In genomic region chr4:20520901-20521300, GRCh38 we compare ENCODE assay signal across 14 cellular contexts.
DNase-seq lines count a peak whose midpoint lies in the region; ATAC-seq, FAIRE-seq and TF ChIP-seq lines count a peak whose summit lies in the region.
"Had no signal": no experiment of that assay in that cellular context is flagged by ENCODE, and none has a peak within 500 bp of the region (broad histone marks: within the 10 kb centered on the region; RNA-seq: fewer than 3 reads in every experiment).

No MANE protein-coding gene starts in this region.

- dilution Hi-C loops in mammary epithelial cell (cut with HindIII; ENCODE audit: low sequenced_read_pairs), result no loop called here

- FAIRE-seq in HTR-8/SVneo (lab: Jason Lieb, UNC) (peak; percentile 87), frontal cortex (lab: Jason Lieb, UNC) (no peak)

- DNase-seq in ACHN, result peak; percentile 79
- DNase-seq in HTR-8/SVneo (ENCODE audit: insufficient read length, low spot score), result peak; percentile 54
- DNase-seq in mammary epithelial cell, result peak; percentile 51
- peak; percentile 67 for DNase-seq in iris pigment epithelial cell (ENCODE audit: low read depth)
- no peak for DNase-seq in DMS153 (lab: John Stamatoyannopoulos, UW)
- DNase-seq in frontal cortex (ENCODE audit: low spot score in 2 of 2), result no peak
- no peak for DNase-seq in MG63
- DNase-seq: activated T-cell treated with anti-CD3 and anti-CD28 coated beads, Interleukin-2, amount 50 U/mL, for 4 hours; amygdala; lower lobe of right lung; stimulated activated CD4-positive, alpha-beta T cell treated with anti-CD3 and anti-CD28 coated beads, Interleukin-12 subunit alpha, Interleukin-12 subunit beta, amount 100 ng/mL, for 4 hours; upper lobe of right lung had no signal

- no peak overlapping the region for H3K9ac ChIP-seq in mammary epithelial cell (ENCODE audit: insufficient read depth, low read length)

- H3K36me3 ChIP-seq in mammary epithelial cell (ENCODE audit: insufficient read depth, low read length), result no peaks in the 10 kb centered on the region
- H3K36me3 ChIP-seq in MG63, result no peaks in the 10 kb centered on the region
- H3K36me3 ChIP-seq: neutrophil had no signal

- no peaks in the 10 kb centered on the region for H3K27me3 ChIP-seq in mammary epithelial cell (ENCODE audit: insufficient read depth, low read length)
- H3K27me3 ChIP-seq in MG63, result no peaks in the 10 kb centered on the region
- H3K27me3 ChIP-seq: neutrophil, upper lobe of right lung had no signal

- no TSS peak for BruUV-seq in mammary epithelial cell (replicated peaks; lab: Mats Ljungman, UMichigan)

- CTCF ChIA-PET in mammary epithelial cell (lab: Charles Lee; ENCODE audit: low non-redundant PET), result interaction anchor here (1.0 kb wide), 1 partner anchor 10 kb away, joined by 5 read pairs; no protein-coding TSS in a partner anchor

- peaks cover 9% of the 10 kb centered on the region for H3K4me1 ChIP-seq in mammary epithelial cell (ENCODE audit: insufficient read depth, low read length)
- H3K4me1 ChIP-seq: lower lobe of right lung, upper lobe of right lung had no signal

- H2AFZ ChIP-seq in mammary epithelial cell (ENCODE audit: low read depth, low read length), result no peak overlapping the region

- H3K27ac ChIP-seq in mammary epithelial cell (ENCODE audit: insufficient read depth, low read depth, low read length), result no peak overlapping the region
- H3K27ac ChIP-seq: lower lobe of right lung, neutrophil, upper lobe of right lung had no signal

- H3K4me3 ChIP-seq in mammary epithelial cell (replicated peaks in 1 of 3; ENCODE audit: insufficient read depth in 1 of 3, low read depth in 2 of 3, low read length in 3 of 3), result no peak overlapping the region
- no peak overlapping the region for H3K4me3 ChIP-seq in MG63
- H3K4me3 ChIP-seq: lower lobe of right lung, upper lobe of right lung had no signal

- in situ Hi-C loops in ACHN (cut with HindIII; ENCODE audit: low pct_ligation_motif_present, low pct_unique_long_range_greater_than_20kb, low sequenced_read_pairs), result no loop called here
- in situ Hi-C loops in mammary epithelial cell (cut with MboI; ENCODE audit: low sequenced_read_pairs in 2 of 2), result no loop called here

- 11% methylated on average over 1 of the region's 1 CpG for WGBS in mammary epithelial cell (ENCODE audit: low coverage, missing lambda C conversion rate)

- H4K20me1 ChIP-seq in mammary epithelial cell (ENCODE audit: insufficient read depth, low read length), result no peaks in the 10 kb centered on the region

- ATAC-seq in GM21619 (IDR thresholded peaks at IDR 0.05; ENCODE audit: unreplicated experiment), result no peak
- ATAC-seq: activated T-cell treated with anti-CD3 and anti-CD28 coated beads, Interleukin-2, amount 50 U/mL, for 4 hours; lower lobe of right lung; upper lobe of right lung had no signal

- intact Hi-C loops in mammary epithelial cell (cut with micrococcal nuclease), result no loop called here

- H3K79me2 ChIP-seq in mammary epithelial cell (ENCODE audit: insufficient read depth, low read length), result no peaks in the 10 kb centered on the region

- no peak overlapping the region for H3K4me2 ChIP-seq in mammary epithelial cell (ENCODE audit: insufficient read depth, low read depth, low read length)

- H3K9me3 ChIP-seq in mammary epithelial cell (replicated peaks; ENCODE audit: insufficient read depth, low read length) (no peaks in the 10 kb centered on the region), MG63 (no peaks in the 10 kb centered on the region)
- H3K9me3 ChIP-seq: lower lobe of right lung, neutrophil, upper lobe of right lung had no signal

- no peak for TF ChIP-seq CTCF in mammary epithelial cell (conservative IDR thresholded peaks at IDR 0.05 in 1 of 2, IDR thresholded peaks at IDR 0.05 in 1 of 2; ENCODE audit: extremely low read depth in 1 of 2, insufficient read depth in 1 of 2, low read depth in 1 of 2, low read length in 2 of 2)

Comparison
In these comparisons a context has a peak if more than half of its experiments do, and no peak if none do; other contexts are left out.
1. DNase-seq: peak in ACHN (single experiment), HTR-8/SVneo (single experiment), mammary epithelial cell (single experiment) and iris pigment epithelial cell (single experiment); none in DMS153 (single experiment), frontal cortex (0 of 2) and MG63 (single experiment).